ENCODE assay signal across 17 cellular contexts in the genomic region with DNA sequence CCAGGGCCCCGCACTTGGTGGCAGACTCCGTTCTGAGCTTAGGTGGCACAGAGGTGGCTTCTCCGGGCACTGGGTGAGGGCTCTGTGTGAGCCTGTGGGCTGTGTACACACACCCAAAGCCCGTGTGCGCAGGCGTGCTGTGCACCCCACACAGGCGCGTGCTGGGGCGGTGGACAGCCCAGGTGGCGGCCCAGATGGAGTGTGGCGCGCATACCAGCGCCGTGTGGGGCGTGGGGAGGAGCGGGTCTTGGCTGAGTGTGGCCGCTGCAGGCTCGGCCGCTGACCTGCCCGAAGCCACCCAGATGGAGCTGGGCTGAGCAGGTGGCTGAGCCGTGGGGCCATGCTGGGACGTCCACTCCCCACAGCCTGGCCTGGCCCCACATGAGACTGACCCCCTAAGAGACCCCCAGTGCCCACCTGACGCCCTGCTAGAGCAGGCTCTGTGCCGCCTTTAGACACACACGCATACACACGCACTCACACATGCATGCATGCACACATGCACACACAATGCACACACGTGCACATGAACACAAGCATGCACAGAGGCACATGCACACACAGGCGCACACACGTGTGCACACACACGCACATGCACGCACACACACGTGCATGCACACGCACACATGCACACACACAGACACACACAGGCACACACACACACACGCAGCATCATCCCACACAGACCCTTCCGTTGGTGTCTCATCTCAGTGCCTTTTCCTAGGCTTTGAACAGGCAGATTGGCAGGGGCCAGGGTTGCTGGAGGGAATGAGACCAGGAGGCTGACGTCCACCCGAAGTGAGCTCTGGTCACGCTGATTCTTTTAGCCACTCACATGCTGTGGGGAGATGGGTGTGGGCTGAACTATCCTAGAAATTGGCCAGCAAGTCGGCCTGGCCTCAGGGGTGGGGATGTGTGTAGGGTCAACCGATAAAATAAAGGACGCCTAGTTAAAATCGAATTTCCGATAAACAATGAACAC. TPM values are rescaled to one million over a fixed set of nuclear protein-coding genes. Genes with fewer than 3 reads are reported as not detected.
"Had no signal": no experiment of that assay in that cellular context is flagged by ENCODE, and none has a peak within 500 bp of the region (broad histone marks: within the 10 kb centered on the region; RNA-seq: fewer than 3 reads in every experiment).

No MANE protein-coding gene starts in this region.

- H3K27ac ChIP-seq: coronary artery, left lung, pancreas, testis, uterus had no signal

- FAIRE-seq: frontal cortex, keratinocyte, pancreas had no signal

- DNase-seq: activated CD4-positive, alpha-beta T cell treated with anti-CD3 and anti-CD28 coated beads for 4 hours; activated CD8-positive, alpha-beta T cell treated with anti-CD3 and anti-CD28 coated beads, Interleukin-2, amount 10 ng/mL, durations not matched to agents 7 days and 5 days; activated naive CD4-positive, alpha-beta T cell treated with anti-CD3 and anti-CD28 coated beads for 36 hours; effector CD8-positive, alpha-beta T cell; left lung; stimulated activated CD4-positive, alpha-beta T cell treated with anti-CD3 and anti-CD28 coated beads, Interleukin-4, amount 100 ng/mL, for 24 hours; stimulated activated naive CD8-positive, alpha-beta T cell treated with anti-CD3 and anti-CD28 coated beads, Interleukin-15, amount 100 ng/mL, for 72 hours; T-helper 9 cell; testis; uterus had no signal

- ATAC-seq: activated CD8-positive, alpha-beta T cell treated with anti-CD3 and anti-CD28 coated beads, Interleukin-2, amount 10 ng/mL, durations not matched to agents 7 days and 5 days; left lung; stimulated activated naive CD8-positive, alpha-beta T cell treated with anti-CD3 and anti-CD28 coated beads, Interleukin-15, amount 100 ng/mL, for 72 hours had no signal

- H3K27me3 ChIP-seq: pancreas, testis had no signal

- H3K9me3 ChIP-seq: left lung, pancreas, testis, uterus had no signal

- H3K4me3 ChIP-seq: coronary artery, left lung, testis, uterus had no signal

- H3K36me3 ChIP-seq: left lung, pancreas, uterus had no signal

- H3K4me1 ChIP-seq: pancreas had no signal

RNA-seq across cellular contexts. Expression of gene PRR35, which starts 2.1 kb away (rescaled TPM):
- total RNA-seq: activated CD8-positive, alpha-beta T cell treated with anti-CD3 and anti-CD28 coated beads, Interleukin-2, amount 10 ng/mL, durations not matched to agents 7 days and 5 days; activated naive CD4-positive, alpha-beta T cell treated with anti-CD3 and anti-CD28 coated beads for 36 hours; cardiac septum; fibroblast of lung; frontal cortex; left lung; uterus had no signal
- polyA plus RNA-seq: fibroblast of lung, keratinocyte, neural cell had no signal

RNA-seq across cellular contexts. Expression of gene NHLRC4, which starts 4.6 kb away (rescaled TPM):
- polyA plus RNA-seq: neural cell had no signal
